ENCODE assay signal across 8 cellular contexts in genomic region chr5:122312670-122312988, GRCh38. TPM values are rescaled to one million over a fixed set of nuclear protein-coding genes. Genes with fewer than 3 reads are reported as not detected.
DNase-seq lines count a peak whose midpoint lies in the region; ATAC-seq and TF ChIP-seq lines count a peak whose summit lies in the region.

No MANE protein-coding gene starts in this region.

- H3K9me3 Mint-ChIP-seq in activated naive CD8-positive, alpha-beta T cell (ENCODE audit: low read depth), result no peaks in the 10 kb centered on the region
- H3K9me3 Mint-ChIP-seq in activated naive CD8-positive, alpha-beta T cell treated with anti-CD3 and anti-CD28 coated beads, Interleukin-2, amount 50 U/mL, for 24 hours, result no peaks in the 10 kb centered on the region

- H3K27me3 Mint-ChIP-seq in activated naive CD8-positive, alpha-beta T cell, result peaks cover 39% of the 10 kb centered on the region
- H3K27me3 Mint-ChIP-seq in activated naive CD8-positive, alpha-beta T cell treated with anti-CD3 and anti-CD28 coated beads, Interleukin-2, amount 50 U/mL, for 24 hours, result peaks cover 59% of the 10 kb centered on the region

- H3K36me3 ChIP-seq in WERI-Rb-1 (no peaks in the 10 kb centered on the region), heart right ventricle (no peaks in the 10 kb centered on the region), prostate gland (no peaks in the 10 kb centered on the region)

- H3K27me3 ChIP-seq in WERI-Rb-1 (ENCODE audit: insufficient read depth, low read depth, severe bottlenecking) (peaks cover 63% of the 10 kb centered on the region), heart right ventricle (peaks cover 0 to 68% (median 29%) of the 10 kb centered on the region in 7 donors), prostate gland (replicated peaks; ENCODE audit: insufficient read depth) (no peaks in the 10 kb centered on the region)

- DNase-seq in activated naive CD8-positive, alpha-beta T cell treated with anti-CD3 and anti-CD28 coated beads, Interleukin-2, amount 50 U/mL, for 24 hours, result no peak
- DNase-seq in WERI-Rb-1 (peak; percentile 8), heart right ventricle (no peak), prostate gland (ENCODE audit: low spot score) (peak; percentile 7), UCSD-AML1 (lab: John Stamatoyannopoulos, UW; ENCODE audit: unreplicated experiment) (no peak), mesenteric fat pad (ENCODE audit: low spot score) (no peak), GM19240 (ENCODE audit: insufficient read length, low spot score) (no peak)

- peaks cover 9% of the 10 kb centered on the region for H3K4me1 Mint-ChIP-seq in activated naive CD8-positive, alpha-beta T cell (ENCODE audit: low read depth)
- peaks cover 7% of the 10 kb centered on the region for H3K4me1 Mint-ChIP-seq in activated naive CD8-positive, alpha-beta T cell treated with anti-CD3 and anti-CD28 coated beads, Interleukin-2, amount 50 U/mL, for 24 hours

- H3K4me3 ChIP-seq in WERI-Rb-1 (ENCODE audit: low read depth, low read length) (peak overlapping the region; percentile 58), heart right ventricle (peak overlapping the region; percentile 54 to 87 (median 63)), prostate gland (peak overlapping the region; percentile 41 to 46)

- H3K4me1 ChIP-seq in heart right ventricle (peaks cover 0 to 27% (median 15%) of the 10 kb centered on the region in 9 donors), prostate gland (replicated peaks) (no peaks in the 10 kb centered on the region)

- WGBS in heart right ventricle, 2 donors, result 1 to 2% methylated on average over 14 of the region's 14 CpGs
- under 1% methylated on average over 14 of the region's 14 CpGs for WGBS in prostate gland

- TF ChIP-seq POLR2A in prostate gland (IDR thresholded peaks at IDR 0.05), result no peak

- H3K27ac ChIP-seq in WERI-Rb-1 (no peak overlapping the region), heart right ventricle (peak overlapping the region in 9 of 10 donors; percentile 34 to 73 (median 68)), prostate gland (peak overlapping the region; percentile 29 to 44)

- H3K9me3 ChIP-seq in WERI-Rb-1 (ENCODE audit: severe bottlenecking), result no peaks in the 10 kb centered on the region
- H3K9me3 ChIP-seq in heart right ventricle, result peaks cover 0 to 6% (median 0%) of the 10 kb centered on the region in 11 donors
- H3K9me3 ChIP-seq in prostate gland, result no peaks in the 10 kb centered on the region

- no peaks in the 10 kb centered on the region for H3K36me3 Mint-ChIP-seq in activated naive CD8-positive, alpha-beta T cell
- H3K36me3 Mint-ChIP-seq in activated naive CD8-positive, alpha-beta T cell treated with anti-CD3 and anti-CD28 coated beads, Interleukin-2, amount 50 U/mL, for 24 hours (ENCODE audit: low read depth), result no peaks in the 10 kb centered on the region

- no peak for ATAC-seq in activated naive CD8-positive, alpha-beta T cell treated with anti-CD3 and anti-CD28 coated beads, Interleukin-2, amount 50 U/mL, for 24 hours
- ATAC-seq in heart right ventricle, result peak; percentile 49 to 71 (median 55)

- intact Hi-C loops in heart right ventricle (cut with DNase I) (loop anchor here in 2 of 10 donors (5.0 to 10.0 kb wide), 2 partner anchors 118 to 120 kb away; no protein-coding TSS in a partner anchor), prostate gland (cut with DNase I) (no loop called here)

- H3K27ac Mint-ChIP-seq in activated naive CD8-positive, alpha-beta T cell, result no peak overlapping the region
- no peak overlapping the region for H3K27ac Mint-ChIP-seq in activated naive CD8-positive, alpha-beta T cell treated with anti-CD3 and anti-CD28 coated beads, Interleukin-2, amount 50 U/mL, for 24 hours

- peak overlapping the region; percentile 57 for H3K4me3 Mint-ChIP-seq in activated naive CD8-positive, alpha-beta T cell
- H3K4me3 Mint-ChIP-seq in activated naive CD8-positive, alpha-beta T cell treated with anti-CD3 and anti-CD28 coated beads, Interleukin-2, amount 50 U/mL, for 24 hours, result no peak overlapping the region

- no peak for TF ChIP-seq CTCF in WERI-Rb-1 (IDR thresholded peaks at IDR 0.05; ENCODE audit: low read depth, low read length)
- no peak for TF ChIP-seq CTCF in heart right ventricle (IDR thresholded peaks at IDR 0.05)
- no peak for TF ChIP-seq CTCF in prostate gland (IDR thresholded peaks at IDR 0.05)

RNA-seq across cellular contexts. Expression of gene SNCAIP, which starts 0.6 kb away (rescaled TPM):
- total RNA-seq in heart right ventricle (1 to 10 TPM in 7 of 10 donors, under 1 TPM in 3; 0.70 to 2.5 (median 1.4) TPM), prostate gland (1 to 10 TPM; 5.1 to 8.2 TPM), mesenteric fat pad (3.6 TPM)
- 1 to 10 TPM in 1 of 2 donors, under 1 TPM in 1; 0.54 to 1.3 TPM for polyA plus RNA-seq in heart right ventricle

Comparison
In these comparisons a context has a peak if more than half of its experiments do, and no peak if none do; other contexts are left out.
1. DNase-seq: peak in WERI-Rb-1 (single experiment) and prostate gland (single experiment); none in activated naive CD8-positive, alpha-beta T cell treated with anti-CD3 and anti-CD28 coated beads, Interleukin-2, amount 50 U/mL, for 24 hours (single experiment), heart right ventricle (0 of 2), UCSD-AML1 (single experiment), mesenteric fat pad (single experiment) and GM19240 (single experiment).
2. Peak in every context shown above with its lines, with median percentiles within 50 percentile points of each other: H3K4me3 ChIP-seq.